In genomic region chr10:87864497-87865059, GRCh38 we compare ENCODE assay signal across 1 cellular context.
TF ChIP-seq lines count a peak whose summit lies in the region.

No MANE protein-coding gene starts in this region.

TF ChIP-seq in GM12878, 131 proteins besides CTCF, POLR2A, EP300 and RAD21 (continues in another document):
- TF ChIP-seq JUNB (IDR thresholded peaks at IDR 0.05) (no peak), JUND (IDR thresholded peaks at IDR 0.05; ENCODE audit: low read depth, low read length) (no peak), GABPA (IDR thresholded peaks at IDR 0.05; ENCODE audit: low read depth) (no peak), HSF1 (IDR thresholded peaks at IDR 0.05; ENCODE audit: low read depth, low read length) (no peak), CUX1 (IDR thresholded peaks at IDR 0.05; ENCODE audit: insufficient replicate concordance, low read depth, low read length) (no peak), IKZF2 (IDR thresholded peaks at IDR 0.05) (no peak), ZBED1 (IDR thresholded peaks at IDR 0.05; ENCODE audit: borderline replicate concordance) (no peak), NFYA (IDR thresholded peaks at IDR 0.05; ENCODE audit: borderline replicate concordance, low read depth, low read length) (no peak), IRF3 (IDR thresholded peaks at IDR 0.05) (no peak), IRF5 (IDR thresholded peaks at IDR 0.05; ENCODE audit: borderline replicate concordance) (no peak), BACH1 (IDR thresholded peaks at IDR 0.05; ENCODE audit: borderline replicate concordance) (no peak), BRCA1 (IDR thresholded peaks at IDR 0.05; ENCODE audit: low read depth, low read length) (no peak), SREBF1 (IDR thresholded peaks at IDR 0.05; ENCODE audit: low read length) (no peak), NR2C2 (IDR thresholded peaks at IDR 0.05; ENCODE audit: borderline replicate concordance, control insufficient read depth, insufficient read length, low read depth) (no peak), KAT2A (conservative IDR thresholded peaks at IDR 0.05; ENCODE audit: control insufficient read depth, low read depth, low read length) (no peak), CHD2 (IDR thresholded peaks at IDR 0.05; ENCODE audit: borderline replicate concordance, low read depth, low read length) (no peak), MTA2 (IDR thresholded peaks at IDR 0.05; ENCODE audit: low read depth) (no peak), STAT1 (conservative IDR thresholded peaks at IDR 0.05) (no peak), SIX5 (IDR thresholded peaks at IDR 0.05; ENCODE audit: low read depth, low read length, severe bottlenecking) (no peak), NR2C1 (IDR thresholded peaks at IDR 0.05) (no peak), ZNF217 (IDR thresholded peaks at IDR 0.05) (no peak), SKIL (IDR thresholded peaks at IDR 0.05; ENCODE audit: low read depth, poor library complexity, severe bottlenecking) (no peak), RFX5 (IDR thresholded peaks at IDR 0.05; ENCODE audit: low read depth, low read length) (no peak), HDGF (IDR thresholded peaks at IDR 0.05) (no peak), NFIC (IDR thresholded peaks at IDR 0.05; ENCODE audit: low read depth, low read length) (no peak), ZNF592 (IDR thresholded peaks at IDR 0.05) (no peak), POLR2AphosphoS5 (IDR thresholded peaks at IDR 0.05; ENCODE audit: low read length) (peak; percentile 66; the same call in 1 of the 2 replicates), RB1 (IDR thresholded peaks at IDR 0.05; ENCODE audit: borderline replicate concordance) (no peak), MYB (IDR thresholded peaks at IDR 0.05; ENCODE audit: borderline replicate concordance, low read depth, low read length) (no peak), POU2F2 (IDR thresholded peaks at IDR 0.05; ENCODE audit: borderline replicate concordance, low read depth, low read length) (no peak), ELK1 (IDR thresholded peaks at IDR 0.05; ENCODE audit: low read depth, low read length) (no peak), TAF1 (IDR thresholded peaks at IDR 0.05; ENCODE audit: borderline replicate concordance, low read depth, low read length) (no peak)
- TF ChIP-seq, protein P1, sequence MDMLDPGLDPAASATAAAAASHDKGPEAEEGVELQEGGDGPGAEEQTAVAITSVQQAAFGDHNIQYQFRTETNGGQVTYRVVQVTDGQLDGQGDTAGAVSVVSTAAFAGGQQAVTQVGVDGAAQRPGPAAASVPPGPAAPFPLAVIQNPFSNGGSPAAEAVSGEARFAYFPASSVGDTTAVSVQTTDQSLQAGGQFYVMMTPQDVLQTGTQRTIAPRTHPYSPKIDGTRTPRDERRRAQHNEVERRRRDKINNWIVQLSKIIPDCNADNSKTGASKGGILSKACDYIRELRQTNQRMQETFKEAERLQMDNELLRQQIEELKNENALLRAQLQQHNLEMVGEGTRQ (IDR thresholded peaks at IDR 0.05; ENCODE audit: borderline replicate concordance, low read depth, low read length), result no peak
- TF ChIP-seq, protein P2, sequence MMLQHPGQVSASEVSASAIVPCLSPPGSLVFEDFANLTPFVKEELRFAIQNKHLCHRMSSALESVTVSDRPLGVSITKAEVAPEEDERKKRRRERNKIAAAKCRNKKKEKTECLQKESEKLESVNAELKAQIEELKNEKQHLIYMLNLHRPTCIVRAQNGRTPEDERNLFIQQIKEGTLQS (IDR thresholded peaks at IDR 0.05; ENCODE audit: borderline replicate concordance, extremely low read depth, low read depth, low read length), result no peak
- TF ChIP-seq, protein P3, sequence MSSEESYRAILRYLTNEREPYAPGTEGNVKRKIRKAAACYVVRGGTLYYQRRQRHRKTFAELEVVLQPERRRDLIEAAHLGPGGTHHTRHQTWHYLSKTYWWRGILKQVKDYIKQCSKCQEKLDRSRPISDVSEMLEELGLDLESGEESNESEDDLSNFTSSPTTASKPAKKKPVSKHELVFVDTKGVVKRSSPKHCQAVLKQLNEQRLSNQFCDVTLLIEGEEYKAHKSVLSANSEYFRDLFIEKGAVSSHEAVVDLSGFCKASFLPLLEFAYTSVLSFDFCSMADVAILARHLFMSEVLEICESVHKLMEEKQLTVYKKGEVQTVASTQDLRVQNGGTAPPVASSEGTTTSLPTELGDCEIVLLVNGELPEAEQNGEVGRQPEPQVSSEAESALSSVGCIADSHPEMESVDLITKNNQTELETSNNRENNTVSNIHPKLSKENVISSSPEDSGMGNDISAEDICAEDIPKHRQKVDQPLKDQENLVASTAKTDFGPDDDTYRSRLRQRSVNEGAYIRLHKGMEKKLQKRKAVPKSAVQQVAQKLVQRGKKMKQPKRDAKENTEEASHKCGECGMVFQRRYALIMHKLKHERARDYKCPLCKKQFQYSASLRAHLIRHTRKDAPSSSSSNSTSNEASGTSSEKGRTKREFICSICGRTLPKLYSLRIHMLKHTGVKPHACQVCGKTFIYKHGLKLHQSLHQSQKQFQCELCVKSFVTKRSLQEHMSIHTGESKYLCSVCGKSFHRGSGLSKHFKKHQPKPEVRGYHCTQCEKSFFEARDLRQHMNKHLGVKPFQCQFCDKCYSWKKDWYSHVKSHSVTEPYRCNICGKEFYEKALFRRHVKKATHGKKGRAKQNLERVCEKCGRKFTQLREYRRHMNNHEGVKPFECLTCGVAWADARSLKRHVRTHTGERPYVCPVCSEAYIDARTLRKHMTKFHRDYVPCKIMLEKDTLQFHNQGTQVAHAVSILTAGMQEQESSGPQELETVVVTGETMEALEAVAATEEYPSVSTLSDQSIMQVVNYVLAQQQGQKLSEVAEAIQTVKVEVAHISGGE (CRISPR knock-in tag; IDR thresholded peaks at IDR 0.05), result no peak
